9 cellular contexts compared by ENCODE assay signal in the genomic region with DNA sequence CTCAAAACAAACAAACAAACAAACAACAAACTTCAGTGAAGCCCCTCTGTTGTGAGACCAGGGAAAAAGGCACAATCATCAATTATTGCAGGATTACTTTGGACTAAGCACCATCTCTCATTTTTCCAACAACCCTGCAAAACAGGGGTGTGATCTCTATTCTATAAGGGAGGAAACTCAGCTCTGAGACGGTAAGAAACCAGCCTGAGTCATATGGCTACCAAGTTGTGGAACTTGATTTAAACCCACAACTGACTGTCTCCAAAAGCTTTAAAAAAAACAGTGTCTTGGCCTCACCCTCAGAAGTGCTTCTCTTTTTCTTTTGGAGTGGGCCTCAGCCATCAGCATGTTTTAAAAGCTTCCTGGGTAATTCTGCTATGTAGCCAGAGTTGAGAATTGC. TPM values are rescaled to one million over a fixed set of nuclear protein-coding genes. Genes with fewer than 3 reads are reported as not detected.
DNase-seq lines count a peak whose midpoint lies in the region; ATAC-seq lines count a peak whose summit lies in the region.
"Had no signal": no experiment of that assay in that cellular context is flagged by ENCODE, and none has a peak within 500 bp of the region (broad histone marks: within the 10 kb centered on the region; RNA-seq: fewer than 3 reads in every experiment).

No MANE protein-coding gene starts in this region.

- peak; percentile 78 to 82 for ATAC-seq in activated CD4-positive, CD25-positive, alpha-beta regulatory T cell treated with anti-CD3 and anti-CD28 coated beads, Interleukin-2, amount 50 U/mL, for 24 hours
- ATAC-seq in HG03064 (IDR thresholded peaks at IDR 0.05; ENCODE audit: low read depth, unreplicated experiment) = peak; percentile 84
- ATAC-seq: Panc1 had no signal

- peaks cover 6% of the 10 kb centered on the region for H3K27me3 Mint-ChIP-seq in activated CD4-positive, alpha-beta memory T cell treated with anti-CD3 and anti-CD28 coated beads, Interleukin-2, amount 10 ng/mL, durations not matched to agents 7 days and 5 days

- peaks cover 26% of the 10 kb centered on the region for H3K36me3 Mint-ChIP-seq in activated CD4-positive, alpha-beta memory T cell treated with anti-CD3 and anti-CD28 coated beads, Interleukin-2, amount 10 ng/mL, durations not matched to agents 7 days and 5 days (ENCODE audit: low read depth)

- no peak for DNase-seq in activated CD4-positive, CD25-positive, alpha-beta regulatory T cell (lab: John Stamatoyannopoulos, UW)
- DNase-seq in activated CD4-positive, alpha-beta memory T cell treated with anti-CD3 and anti-CD28 coated beads, Interleukin-2, amount 10 ng/mL, durations not matched to agents 7 days and 5 days = peak; percentile 43
- peak; percentile 15 for DNase-seq in non-pigmented ciliary epithelial cell (ENCODE audit: low read depth)
- DNase-seq in DMS153 (lab: John Stamatoyannopoulos, UW) = no peak
- no peak for DNase-seq in middle frontal gyrus (ENCODE audit: extremely low spot score, low spot score)
- no peak for DNase-seq in DMS 273 treated with DMSO at 0.1 percent for 48 hours (lab: John Stamatoyannopoulos, UW)

- H3K9me3 Mint-ChIP-seq in activated CD4-positive, alpha-beta memory T cell treated with anti-CD3 and anti-CD28 coated beads, Interleukin-2, amount 10 ng/mL, durations not matched to agents 7 days and 5 days = peaks cover 15% of the 10 kb centered on the region

- H3K4me1 Mint-ChIP-seq in activated CD4-positive, alpha-beta memory T cell treated with anti-CD3 and anti-CD28 coated beads, Interleukin-2, amount 10 ng/mL, durations not matched to agents 7 days and 5 days = peaks cover 56% of the 10 kb centered on the region

- no peak overlapping the region for H3K4me3 Mint-ChIP-seq in activated CD4-positive, alpha-beta memory T cell treated with anti-CD3 and anti-CD28 coated beads, Interleukin-2, amount 10 ng/mL, durations not matched to agents 7 days and 5 days

- peak overlapping the region; percentile 44 for H3K27ac Mint-ChIP-seq in activated CD4-positive, alpha-beta memory T cell treated with anti-CD3 and anti-CD28 coated beads, Interleukin-2, amount 10 ng/mL, durations not matched to agents 7 days and 5 days

- POLR2A ChIA-PET in activated CD4-positive, alpha-beta memory T cell treated with anti-CD3 and anti-CD28 coated beads, Interleukin-2, amount 10 ng/mL, durations not matched to agents 7 days and 5 days (lab: Charles Lee) = interaction anchor here (0.9 to 1.7 kb wide), 8 partner anchors 14 to 117 kb away, joined by 3 to 14 read pairs (median 6); no protein-coding TSS in a partner anchor

- CTCF ChIA-PET in activated CD4-positive, alpha-beta memory T cell treated with anti-CD3 and anti-CD28 coated beads, Interleukin-2, amount 10 ng/mL, durations not matched to agents 7 days and 5 days (lab: Charles Lee) = interaction anchor here (0.6 to 2.1 kb wide), 10 partner anchors 14 to 117 kb away, joined by 3 to 9 read pairs (median 4); no protein-coding TSS in a partner anchor

RNA-seq across cellular contexts. Expression of gene RIN3, which starts 49.8 kb away (rescaled TPM):
- 10 to 100 TPM; 29.3 to 31.5 TPM for total RNA-seq in activated CD4-positive, alpha-beta memory T cell treated with anti-CD3 and anti-CD28 coated beads, Interleukin-2, amount 10 ng/mL, durations not matched to agents 7 days and 5 days

Comparison
In these comparisons a context has a peak if more than half of its experiments do, and no peak if none do; other contexts are left out.
1. DNase-seq: peak in activated CD4-positive, alpha-beta memory T cell treated with anti-CD3 and anti-CD28 coated beads, Interleukin-2, amount 10 ng/mL, durations not matched to agents 7 days and 5 days (single experiment) and non-pigmented ciliary epithelial cell (single experiment); none in activated CD4-positive, CD25-positive, alpha-beta regulatory T cell (0 of 4), DMS153 (single experiment), middle frontal gyrus (single experiment) and DMS 273 treated with DMSO at 0.1 percent for 48 hours (single experiment).